Comparison of ENCODE assay signal across 8 cellular contexts in the genomic region with DNA sequence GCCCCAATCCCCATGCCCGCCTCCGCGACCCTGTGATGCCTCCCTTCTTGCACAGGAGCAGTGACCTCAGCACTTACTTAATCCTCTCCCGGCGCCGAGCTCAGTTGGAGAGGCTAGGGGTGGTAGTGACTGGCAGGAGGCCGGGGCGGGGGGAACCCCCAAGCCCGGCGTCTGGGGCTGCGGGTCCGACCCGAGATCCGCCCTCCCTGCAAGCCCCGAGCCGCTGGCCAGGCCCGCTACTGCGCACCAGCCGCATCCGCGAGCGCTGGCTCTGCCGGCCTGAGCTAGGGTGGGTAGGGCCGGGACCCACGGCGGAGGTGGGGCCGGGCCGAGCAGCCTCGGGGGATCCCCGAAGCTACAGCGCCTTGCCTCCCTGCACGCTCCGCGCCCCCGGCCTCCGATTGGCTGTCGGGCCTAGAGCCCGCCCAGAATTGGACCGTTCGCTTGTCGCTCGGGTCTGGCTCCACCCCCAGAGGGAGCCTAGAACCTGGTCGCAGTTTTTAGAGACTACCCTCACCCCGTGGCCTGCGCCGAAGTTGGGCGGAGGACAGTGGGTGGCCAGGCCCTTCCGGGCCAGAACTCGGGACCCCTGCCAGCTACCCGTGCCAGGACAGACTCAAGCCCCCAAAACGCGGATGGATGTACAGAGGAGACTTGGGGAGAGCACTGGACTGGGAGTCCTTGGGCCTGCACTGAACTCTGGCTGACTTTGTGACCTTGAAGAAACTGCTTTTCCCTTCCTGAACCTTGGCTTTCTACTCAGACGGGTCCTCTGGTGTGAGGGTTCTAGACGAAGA. TPM values are rescaled to one million over a fixed set of nuclear protein-coding genes. Genes with fewer than 3 reads are reported as not detected.
DNase-seq lines count a peak whose midpoint lies in the region; ATAC-seq and TF ChIP-seq lines count a peak whose summit lies in the region.

A gene (minus strand): TSS at position 362 of the 797 bp plus-strand sequence. CDS start 2,048 bp downstream, outside the sequence.

- no peaks in the 10 kb centered on the region for H3K27me3 Mint-ChIP-seq in T-helper 17 cell

- peak within 1 kb of the TSS; percentile 92 for H3K27ac Mint-ChIP-seq in T-helper 17 cell

- no peak for TF ChIP-seq CTCF in psoas muscle (IDR thresholded peaks at IDR 0.05)

- peak within 1 kb of the TSS; percentile 94 for H3K4me3 Mint-ChIP-seq in T-helper 17 cell

- H3K4me1 Mint-ChIP-seq in T-helper 17 cell, result peaks cover 44% of the 10 kb centered on the region

- DNase-seq in GF-D8 (lab: John Stamatoyannopoulos, UW), result peak; percentile 1
- peak; percentile 91 for DNase-seq in HCEC 1CT
- DNase-seq in MV-4-11 (lab: John Stamatoyannopoulos, UW), result peak; percentile 83
- peak; percentile 92 to 93 (median 92) for DNase-seq in T-helper 17 cell
- DNase-seq in anterior cingulate cortex (lab: John Stamatoyannopoulos, UW), result peak; percentile 37 to 95 (median 86)
- DNase-seq in right cardiac atrium, result peak; percentile 96 to 98 (median 98)
- peak; percentile 94 to 96 for DNase-seq in psoas muscle

- H3K36me3 ChIP-seq in psoas muscle (ENCODE audit: insufficient read depth in 1 of 2, low read depth in 1 of 2) (peaks cover 0 to 12% of the 10 kb centered on the region in 2 donors), urinary bladder (ENCODE audit: insufficient read depth) (no peaks in the 10 kb centered on the region)

- H3K9me3 ChIP-seq in T-helper 17 cell (ENCODE audit: control insufficient read depth, low read length, poor library complexity, severe bottlenecking) (no peaks in the 10 kb centered on the region), right cardiac atrium (ENCODE audit: control insufficient read depth, low read length) (no peaks in the 10 kb centered on the region), psoas muscle (no peaks in the 10 kb centered on the region)

- ATAC-seq in T-helper 17 cell (peak; percentile 84), right cardiac atrium (peak; percentile 82 to 84), psoas muscle (peak; percentile 68 to 79 (median 72))

- WGBS in right cardiac atrium, result 2% methylated on average over 54 of the region's 54 CpGs
- 1 to 2% (median 1%) methylated on average over 45 to 54 of the region's 54 CpGs for WGBS in psoas muscle, 3 donors
- 3% methylated on average over 54 of the region's 54 CpGs for WGBS in urinary bladder

- intact Hi-C loops in right cardiac atrium (cut with DNase I) (no loop called here), psoas muscle (cut with DNase I) (loop anchor here in 1 of 2 donors (5.0 kb wide), 1 partner anchor 90 kb away; no protein-coding TSS in a partner anchor)

- peak within 1 kb of the TSS; percentile 86 for H3K27ac ChIP-seq in right cardiac atrium (ENCODE audit: low read length)
- H3K27ac ChIP-seq in psoas muscle, result peak within 1 kb of the TSS; percentile 89
- H3K27ac ChIP-seq in urinary bladder (ENCODE audit: low read depth), result no peak within 1 kb of the TSS

- H3K27me3 ChIP-seq in right cardiac atrium (ENCODE audit: control insufficient read depth, insufficient read depth) (no peaks in the 10 kb centered on the region), psoas muscle (ENCODE audit: insufficient read depth in 3 of 3, low read length in 2 of 3) (no peaks in the 10 kb centered on the region)

- no peaks in the 10 kb centered on the region for H3K36me3 Mint-ChIP-seq in T-helper 17 cell (ENCODE audit: low read depth)

- H3K4me3 ChIP-seq in right cardiac atrium (ENCODE audit: low read length) (peak within 1 kb of the TSS; percentile 65), psoas muscle (peak within 1 kb of the TSS; percentile 81), urinary bladder (ENCODE audit: low read depth, low read length) (peak within 1 kb of the TSS; percentile 49)

- H3K4me1 ChIP-seq in right cardiac atrium (ENCODE audit: control insufficient read depth, insufficient read depth, low read length) (peaks cover 3% of the 10 kb centered on the region), psoas muscle (peaks cover 11% of the 10 kb centered on the region), urinary bladder (ENCODE audit: insufficient read depth) (no peaks in the 10 kb centered on the region)

RNA-seq across cellular contexts. Expression of the gene that starts here (rescaled TPM):
- 10 to 100 TPM; 15.0 to 17.1 TPM for total RNA-seq in T-helper 17 cell
- 10 to 100 TPM; 27.2 to 44.2 (median 40.6) TPM for total RNA-seq in right cardiac atrium
- 29.5 TPM for polyA plus RNA-seq in right cardiac atrium
- 10 to 100 TPM in 3 of 4 donors, 1 to 10 TPM in 1; 7.3 to 30.1 (median 15.2) TPM for total RNA-seq in psoas muscle
- 10 to 100 TPM; 14.0 to 26.3 (median 18.8) TPM for polyA plus RNA-seq in psoas muscle
- total RNA-seq in urinary bladder, result 9.3 TPM
- polyA plus RNA-seq in urinary bladder, result 21.6 TPM

Comparison
In these comparisons a context has a peak if more than half of its experiments do, and no peak if none do; other contexts are left out.
1. DNase-seq: peak in every context shown above with its lines; median percentile 98 in right cardiac atrium; 95 in psoas muscle; 92 in T-helper 17 cell; 91 in HCEC 1CT; 86 in anterior cingulate cortex; 83 in MV-4-11; 1 in GF-D8.